In the genomic region with DNA sequence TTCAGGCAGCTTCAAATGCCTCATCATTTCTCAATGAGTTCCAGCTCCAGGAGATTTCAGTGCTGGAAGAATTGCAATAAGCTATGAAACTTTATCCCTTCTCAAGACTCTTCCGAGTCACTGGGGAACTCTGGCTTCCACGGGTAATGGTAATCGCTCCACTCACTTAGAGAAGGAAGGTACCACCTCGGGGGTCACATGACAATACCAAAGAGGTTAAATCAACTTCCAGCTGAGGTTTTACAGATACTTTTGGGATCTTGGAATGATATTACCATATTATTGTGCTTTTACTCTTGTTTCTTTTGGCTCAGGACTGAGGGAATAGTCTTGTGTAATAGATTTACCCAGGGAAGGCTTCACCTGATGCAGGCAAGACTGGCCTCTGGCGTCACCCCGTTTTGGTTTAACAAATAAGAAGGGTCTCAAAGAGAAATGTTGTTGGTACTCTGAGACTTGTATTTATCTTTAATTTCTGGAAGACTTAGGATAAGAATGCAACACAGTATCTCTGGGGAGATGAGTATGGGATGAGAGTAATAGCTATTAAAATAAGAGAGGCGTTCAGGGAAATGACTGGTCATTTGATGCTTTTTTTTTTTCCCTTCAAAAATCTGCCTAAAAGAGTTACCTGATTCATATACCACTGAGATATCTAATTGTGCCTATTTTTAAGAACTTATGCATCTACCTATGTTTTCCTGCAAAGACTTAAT, we compare ENCODE assay signal across 18 cellular contexts.
DNase-seq lines count a peak whose midpoint lies in the region; TF ChIP-seq lines count a peak whose summit lies in the region.
"Had no signal": no experiment of that assay in that cellular context is flagged by ENCODE, and none has a peak within 500 bp of the region (broad histone marks: within the 10 kb centered on the region; RNA-seq: fewer than 3 reads in every experiment).

No MANE protein-coding gene starts in this region.

- H3K4me3 ChIP-seq in AG09309 (ENCODE audit: control insufficient read depth, low read depth, low read length) (no peak overlapping the region), brain microvascular endothelial cell (ENCODE audit: low read depth, low read length) (no peak overlapping the region), trophoblast cell (ENCODE audit: low read depth, low read length) (no peak overlapping the region)
- H3K4me3 ChIP-seq: BLaER1, Peyer's patch had no signal

- no peaks in the 10 kb centered on the region for H3K9me3 Mint-ChIP-seq in type B pancreatic cell
- H3K9me3 Mint-ChIP-seq: activated naive CD8-positive, alpha-beta T cell treated with anti-CD3 and anti-CD28 coated beads, Interleukin-2, amount 10 ng/mL, durations not matched to agents 7 days and 5 days; mesothelial cell of epicardium; T-helper 1 cell treated with Interleukin-12 subunit alpha and Interleukin-12 subunit beta and Interleukin-4 antibody, amounts not matched to agents 30 μg/mL and 1 μg/mL, for 36 hours had no signal

- H3K36me3 Mint-ChIP-seq in type B pancreatic cell = no peaks in the 10 kb centered on the region
- H3K36me3 Mint-ChIP-seq: activated naive CD8-positive, alpha-beta T cell treated with anti-CD3 and anti-CD28 coated beads, Interleukin-2, amount 10 ng/mL, durations not matched to agents 7 days and 5 days; mesothelial cell of epicardium had no signal

- DNase-seq in AG09309 (ENCODE audit: low read depth) = peak; percentile 34
- peak; percentile 4 for DNase-seq in HS-27A (ENCODE audit: low read depth)
- DNase-seq in brain microvascular endothelial cell = peak; percentile 43
- DNase-seq in iris pigment epithelial cell (ENCODE audit: low read depth) = peak; percentile 48
- DNase-seq in cerebellum (ENCODE audit: low spot score) = no peak
- no peak for DNase-seq in trophoblast cell
- DNase-seq in AML-193 (lab: John Stamatoyannopoulos, UW) = no peak
- no peak for DNase-seq in type B pancreatic cell (ENCODE audit: extremely low spot score, unreplicated experiment)
- DNase-seq: activated CD4-positive, alpha-beta T cell treated with anti-CD3 and anti-CD28 coated beads for 1 hour; activated naive CD8-positive, alpha-beta T cell treated with anti-CD3 and anti-CD28 coated beads, Interleukin-2, amount 10 ng/mL, durations not matched to agents 7 days and 5 days; foreskin keratinocyte; NCI-H1417 treated with DMSO at 0.1 percent for 48 hours; NCI-H524 treated with DMSO at 0.1 percent for 48 hours; occipital lobe; Peyer's patch had no signal

- no peaks in the 10 kb centered on the region for H3K27me3 ChIP-seq in brain microvascular endothelial cell (replicated peaks)
- H3K27me3 ChIP-seq in trophoblast cell (ENCODE audit: insufficient read depth, low read length) = no peaks in the 10 kb centered on the region
- H3K27me3 ChIP-seq: BLaER1, foreskin keratinocyte, Peyer's patch had no signal

- no peak overlapping the region for H2AFZ ChIP-seq in trophoblast cell (ENCODE audit: insufficient read depth, low read length, poor library complexity)

- H4K91ac ChIP-seq in trophoblast cell (ENCODE audit: low read depth, low read length) = no peak overlapping the region

- no peak overlapping the region for H3K14ac ChIP-seq in trophoblast cell (ENCODE audit: low read length)

- no peak overlapping the region for H4K12ac ChIP-seq in trophoblast cell (ENCODE audit: low read depth, low read length)

- no peak overlapping the region for H3K4me2 ChIP-seq in trophoblast cell (ENCODE audit: low read length)
- H3K4me2 ChIP-seq: BLaER1 had no signal

- no peak overlapping the region for H4K8ac ChIP-seq in trophoblast cell (ENCODE audit: low read depth, low read length)

- H3K4me1 ChIP-seq in trophoblast cell (ENCODE audit: control insufficient read depth in 1 of 2, insufficient read depth in 2 of 2, low read length in 2 of 2) = peaks cover 4 to 5% of the 10 kb centered on the region in 2 experiments
- H3K4me1 ChIP-seq: BLaER1, Peyer's patch had no signal

- no peak for TF ChIP-seq CTCF in AG09309 (IDR thresholded peaks at IDR 0.05; ENCODE audit: control insufficient read depth, insufficient read depth, low read depth, low read length, missing control alignments)
- no peak for TF ChIP-seq CTCF in brain microvascular endothelial cell (IDR thresholded peaks at IDR 0.05; ENCODE audit: low read depth, low read length, missing control alignments)
- no peak for TF ChIP-seq CTCF in type B pancreatic cell (conservative IDR thresholded peaks at IDR 0.05)

- H3K4ac ChIP-seq in trophoblast cell (ENCODE audit: low read depth, low read length) = no peak overlapping the region

- H3K79me1 ChIP-seq in trophoblast cell (ENCODE audit: low read length) = no peaks in the 10 kb centered on the region

- no peak overlapping the region for H3K9ac ChIP-seq in trophoblast cell (ENCODE audit: low read length)
- H3K9ac ChIP-seq: BLaER1 had no signal

- no peak overlapping the region for H2BK5ac ChIP-seq in trophoblast cell (ENCODE audit: low read depth, low read length, poor library complexity)

- H3K27ac ChIP-seq in brain microvascular endothelial cell (peak overlapping the region; percentile 8), trophoblast cell (ENCODE audit: low read depth, low read length) (no peak overlapping the region)
- H3K27ac ChIP-seq: BLaER1, foreskin keratinocyte, Peyer's patch had no signal

- no peak overlapping the region for H3K23ac ChIP-seq in trophoblast cell (ENCODE audit: low read length)

- WGBS in trophoblast cell (ENCODE audit: extremely low coverage, insufficient coverage, insufficient read length) = no CpG with 5 or more reads among the region's 7 CpGs

- no peak overlapping the region for H2BK120ac ChIP-seq in trophoblast cell (ENCODE audit: insufficient read depth, low read length, poor library complexity)

- in situ Hi-C loops in brain microvascular endothelial cell (cut with HindIII; ENCODE audit: low pct_ligation_motif_present, low sequenced_read_pairs) = no loop called here

- H3K36me3 ChIP-seq in brain microvascular endothelial cell (replicated peaks) (no peaks in the 10 kb centered on the region), trophoblast cell (ENCODE audit: control insufficient read depth in 1 of 2, insufficient read depth in 2 of 2, low read length in 2 of 2) (no peaks in the 10 kb centered on the region)
- H3K36me3 ChIP-seq: BLaER1, Peyer's patch had no signal

- no peak overlapping the region for H2AK5ac ChIP-seq in trophoblast cell (ENCODE audit: low read length)

- H3K27me3 Mint-ChIP-seq in type B pancreatic cell = peaks cover 6% of the 10 kb centered on the region

- no peak overlapping the region for H3K18ac ChIP-seq in trophoblast cell (ENCODE audit: low read length)

- no peak overlapping the region for H3K27ac Mint-ChIP-seq in type B pancreatic cell
- H3K27ac Mint-ChIP-seq: activated naive CD8-positive, alpha-beta T cell treated with anti-CD3 and anti-CD28 coated beads, Interleukin-2, amount 10 ng/mL, durations not matched to agents 7 days and 5 days; mesothelial cell of epicardium; T-helper 1 cell treated with Interleukin-12 subunit alpha and Interleukin-12 subunit beta and Interleukin-4 antibody, amounts not matched to agents 30 μg/mL and 1 μg/mL, for 36 hours had no signal

- H3K9me3 ChIP-seq in trophoblast cell (ENCODE audit: insufficient read depth, low read depth, low read length) = no peaks in the 10 kb centered on the region
- H3K9me3 ChIP-seq: BLaER1, Peyer's patch had no signal

- H3K79me2 ChIP-seq in trophoblast cell (ENCODE audit: control insufficient read depth, insufficient read depth, low read length, poor library complexity) = no peaks in the 10 kb centered on the region

- H3K4me1 Mint-ChIP-seq in type B pancreatic cell (ENCODE audit: unreplicated experiment) = peaks cover 9% of the 10 kb centered on the region
- H3K4me1 Mint-ChIP-seq: activated naive CD8-positive, alpha-beta T cell treated with anti-CD3 and anti-CD28 coated beads, Interleukin-2, amount 10 ng/mL, durations not matched to agents 7 days and 5 days had no signal

- no peak overlapping the region for H3K4me3 Mint-ChIP-seq in type B pancreatic cell
- H3K4me3 Mint-ChIP-seq: activated naive CD8-positive, alpha-beta T cell treated with anti-CD3 and anti-CD28 coated beads, Interleukin-2, amount 10 ng/mL, durations not matched to agents 7 days and 5 days; mesothelial cell of epicardium; T-helper 1 cell treated with Interleukin-12 subunit alpha and Interleukin-12 subunit beta and Interleukin-4 antibody, amounts not matched to agents 30 μg/mL and 1 μg/mL, for 36 hours had no signal

- no peak overlapping the region for H2BK12ac ChIP-seq in trophoblast cell (ENCODE audit: low read length)

Comparison
In these comparisons a context has a peak if more than half of its experiments do, and no peak if none do; other contexts are left out.
1. DNase-seq: peak in AG09309 (single experiment), HS-27A (single experiment), brain microvascular endothelial cell (single experiment) and iris pigment epithelial cell (single experiment); none in cerebellum (single experiment), trophoblast cell (0 of 2), AML-193 (0 of 2) and type B pancreatic cell (single experiment).